Comparison of ENCODE assay signal across 1 cellular context in genomic region chr15:42184313-42184712, GRCh38.
TF ChIP-seq lines count a peak whose summit lies in the region.

No MANE protein-coding gene starts in this region.

TF ChIP-seq in GM12878, 131 proteins besides CTCF, POLR2A, EP300 and RAD21 (continued from another document):
- TF ChIP-seq MTA2 (IDR thresholded peaks at IDR 0.05; ENCODE audit: low read depth): peak; percentile 20; the same call in 1 of the 2 replicates
- TF ChIP-seq MAX (IDR thresholded peaks at IDR 0.05; ENCODE audit: low read depth, low read length): no peak
- peak; percentile 31; the same call in 1 of the 2 replicates for TF ChIP-seq IKZF1 (conservative IDR thresholded peaks at IDR 0.05)
- TF ChIP-seq KLF5 (IDR thresholded peaks at IDR 0.05; ENCODE audit: partially characterized antibody): no peak
- TF ChIP-seq MYB (IDR thresholded peaks at IDR 0.05; ENCODE audit: borderline replicate concordance, low read depth, low read length): no peak
- TF ChIP-seq DPF2 (IDR thresholded peaks at IDR 0.05): no peak
- no peak for TF ChIP-seq USF1 (IDR thresholded peaks at IDR 0.05; ENCODE audit: borderline replicate concordance, extremely low read length, insufficient read depth, low read depth, low read length)
- TF ChIP-seq ZNF24 (IDR thresholded peaks at IDR 0.05): no peak
- TF ChIP-seq E2F4 (IDR thresholded peaks at IDR 0.05; ENCODE audit: low read depth, low read length): no peak
- TF ChIP-seq TCF3 (IDR thresholded peaks at IDR 0.05; ENCODE audit: borderline replicate concordance, insufficient read depth, low read depth, low read length): no peak
- TF ChIP-seq ELK1 (IDR thresholded peaks at IDR 0.05; ENCODE audit: low read depth, low read length): no peak
- no peak for TF ChIP-seq TCF12 (IDR thresholded peaks at IDR 0.05; ENCODE audit: low read depth, low read length)
- TF ChIP-seq PAX5 (IDR thresholded peaks at IDR 0.05; ENCODE audit: borderline replicate concordance, low read depth, low read length): no peak
- no peak for TF ChIP-seq JUND (IDR thresholded peaks at IDR 0.05; ENCODE audit: low read depth, low read length)
- 0 out of 2 replicates have a peak, but pooled peaks have one; percentile 26 for TF ChIP-seq RELB (IDR thresholded peaks at IDR 0.05; ENCODE audit: low read depth)
- TF ChIP-seq ZNF384 (IDR thresholded peaks at IDR 0.05; ENCODE audit: borderline replicate concordance, low read depth, low read length): no peak
